8 cellular contexts compared by ENCODE assay signal in the genomic region with DNA sequence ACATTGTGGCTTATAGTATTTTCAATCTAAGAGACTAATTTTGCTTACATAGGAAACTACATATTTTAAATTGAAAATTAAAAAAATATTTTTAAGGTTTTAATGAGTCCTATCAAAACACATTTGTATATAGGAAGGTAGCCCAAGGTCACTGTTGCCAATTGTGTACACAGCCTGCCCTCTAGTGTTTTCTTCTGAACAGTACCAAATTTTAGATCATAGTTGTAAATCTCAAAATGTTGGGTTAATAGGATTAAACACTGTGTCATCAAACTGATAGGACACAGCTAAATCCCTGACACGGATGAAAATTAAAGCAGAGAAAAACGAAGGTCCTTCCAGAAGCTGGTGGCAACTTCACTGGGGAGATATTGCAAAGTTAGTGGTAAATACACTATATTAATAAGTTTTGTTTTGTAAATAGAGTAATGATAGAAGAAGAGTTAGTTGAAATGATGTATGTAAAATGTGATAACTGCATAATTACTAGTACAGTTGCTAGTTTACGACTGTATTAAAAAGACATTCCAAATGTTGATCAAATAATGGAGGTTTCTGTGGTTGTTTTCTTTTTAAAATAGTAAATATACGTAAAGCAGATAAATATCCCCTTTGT. TPM values are rescaled to one million over a fixed set of nuclear protein-coding genes. Genes with fewer than 3 reads are reported as not detected.
A peak's percentile ranks its signal among the peaks of the same experiment; 100 is the strongest.
DNase-seq lines count a peak whose midpoint lies in the region; FAIRE-seq and TF ChIP-seq lines count a peak whose summit lies in the region.

No MANE protein-coding gene starts in this region.

- TF ChIP-seq POLR2A in esophagus squamous epithelium (IDR thresholded peaks at IDR 0.05): no peak

- H3K4me1 ChIP-seq in esophagus squamous epithelium: no peaks in the 10 kb centered on the region
- peaks cover 7% of the 10 kb centered on the region for H3K4me1 ChIP-seq in osteoblast (ENCODE audit: insufficient read depth, low read length)

- no peak overlapping the region for H3K4me2 ChIP-seq in osteoblast (ENCODE audit: insufficient read depth, low read length)

- WGBS in esophagus squamous epithelium, 2 donors: 27 to 33% methylated on average over 4 of the region's 4 CpGs

- H3K9me3 ChIP-seq in esophagus squamous epithelium (no peaks in the 10 kb centered on the region), osteoblast (ENCODE audit: low read depth, low read length) (no peaks in the 10 kb centered on the region)

- H3K36me3 ChIP-seq in esophagus squamous epithelium: no peaks in the 10 kb centered on the region
- no peaks in the 10 kb centered on the region for H3K36me3 ChIP-seq in osteoblast (ENCODE audit: insufficient read depth, low read length)

- peak; percentile 25 to 72 (median 58) for TF ChIP-seq CTCF in esophagus squamous epithelium (IDR thresholded peaks at IDR 0.05)
- TF ChIP-seq CTCF in osteoblast (IDR thresholded peaks at IDR 0.05; ENCODE audit: extremely low read depth, low read depth, low read length): peak; percentile 71

- intact Hi-C loops in esophagus squamous epithelium (cut with DNase I): loop anchor here (10.0 kb wide), 2 partner anchors 122 to 332 kb away; no protein-coding TSS in a partner anchor

- no peaks in the 10 kb centered on the region for H4K20me1 ChIP-seq in osteoblast (ENCODE audit: insufficient read depth, low read length)

- no peak overlapping the region for H3K27ac ChIP-seq in esophagus squamous epithelium
- H3K27ac ChIP-seq in osteoblast (ENCODE audit: low read depth, low read length): no peak overlapping the region

- H3K79me2 ChIP-seq in osteoblast (ENCODE audit: insufficient read depth, low read length): no peaks in the 10 kb centered on the region

- H3K27me3 ChIP-seq in esophagus squamous epithelium (no peaks in the 10 kb centered on the region), osteoblast (ENCODE audit: insufficient read depth, low read length) (peaks cover 9% of the 10 kb centered on the region)

- H3K4me3 ChIP-seq in esophagus squamous epithelium (no peak overlapping the region), osteoblast (ENCODE audit: insufficient read depth, low read length) (no peak overlapping the region)

- no peak for FAIRE-seq in HTR-8/SVneo (lab: Jason Lieb, UNC)
- FAIRE-seq in RCC 7860 (lab: Jason Lieb, UNC): peak; percentile 76

- no peak overlapping the region for H2AFZ ChIP-seq in osteoblast (ENCODE audit: low read length)

- DNase-seq in Daoy (ENCODE audit: low read depth) (peak; percentile 12), HTR-8/SVneo (ENCODE audit: insufficient read length, low spot score) (peak; percentile 49), RCC 7860 (ENCODE audit: low spot score) (peak; percentile 35), esophagus squamous epithelium (lab: John Stamatoyannopoulos, UW) (no peak), osteoblast (ENCODE audit: insufficient read length, low spot score, missing footprints) (peak; percentile 30), NCI-H1436 (lab: John Stamatoyannopoulos, UW) (no peak), DMS153 treated with DMSO at 0.1 percent for 48 hours (lab: John Stamatoyannopoulos, UW; ENCODE audit: unreplicated experiment) (no peak)
- DNase-seq in effector CD4-positive, alpha-beta T cell: no peak

RNA-seq across cellular contexts. Expression of gene CLUL1, which starts 19.7 kb away (rescaled TPM):
- not detected in 2 replicates for total RNA-seq in Daoy (2014; rRNA removed; shearing (Covaris generic))
- total RNA-seq in esophagus squamous epithelium (1 to 10 TPM in 1 of 4 donors, not detected in 3; 2.3 TPM), osteoblast (0.72 TPM in 1 of 2 replicates, not detected in the other)

RNA-seq across cellular contexts. Expression of gene CETN1, which starts 36.3 kb away (rescaled TPM):
- total RNA-seq in Daoy (2014; rRNA removed; shearing (Covaris generic)): not detected in 2 replicates
- total RNA-seq in esophagus squamous epithelium (not detected), osteoblast (not detected in 2 replicates)

RNA-seq across cellular contexts. Expression of gene TYMS, which starts 41.0 kb away (rescaled TPM):
- total RNA-seq in Daoy (2014; rRNA removed; shearing (Covaris generic)): 14.1 and 20.9 TPM in 2 replicates
- total RNA-seq in esophagus squamous epithelium: 10 to 100 TPM in 3 of 4 donors, 1 to 10 TPM in 1; 6.7 to 29.6 (median 21.3) TPM
- 4.7 and 5.3 TPM in 2 replicates for total RNA-seq in osteoblast

Comparison
In these comparisons a context has a peak if more than half of its experiments do, and no peak if none do; other contexts are left out.
1. DNase-seq: peak in Daoy (single experiment), HTR-8/SVneo (single experiment), RCC 7860 (single experiment) and osteoblast (single experiment); none in esophagus squamous epithelium (single experiment), NCI-H1436 (single experiment), effector CD4-positive, alpha-beta T cell (single experiment) and DMS153 treated with DMSO at 0.1 percent for 48 hours (single experiment).